ENCODE assay signal across 8 cellular contexts in the genomic region with DNA sequence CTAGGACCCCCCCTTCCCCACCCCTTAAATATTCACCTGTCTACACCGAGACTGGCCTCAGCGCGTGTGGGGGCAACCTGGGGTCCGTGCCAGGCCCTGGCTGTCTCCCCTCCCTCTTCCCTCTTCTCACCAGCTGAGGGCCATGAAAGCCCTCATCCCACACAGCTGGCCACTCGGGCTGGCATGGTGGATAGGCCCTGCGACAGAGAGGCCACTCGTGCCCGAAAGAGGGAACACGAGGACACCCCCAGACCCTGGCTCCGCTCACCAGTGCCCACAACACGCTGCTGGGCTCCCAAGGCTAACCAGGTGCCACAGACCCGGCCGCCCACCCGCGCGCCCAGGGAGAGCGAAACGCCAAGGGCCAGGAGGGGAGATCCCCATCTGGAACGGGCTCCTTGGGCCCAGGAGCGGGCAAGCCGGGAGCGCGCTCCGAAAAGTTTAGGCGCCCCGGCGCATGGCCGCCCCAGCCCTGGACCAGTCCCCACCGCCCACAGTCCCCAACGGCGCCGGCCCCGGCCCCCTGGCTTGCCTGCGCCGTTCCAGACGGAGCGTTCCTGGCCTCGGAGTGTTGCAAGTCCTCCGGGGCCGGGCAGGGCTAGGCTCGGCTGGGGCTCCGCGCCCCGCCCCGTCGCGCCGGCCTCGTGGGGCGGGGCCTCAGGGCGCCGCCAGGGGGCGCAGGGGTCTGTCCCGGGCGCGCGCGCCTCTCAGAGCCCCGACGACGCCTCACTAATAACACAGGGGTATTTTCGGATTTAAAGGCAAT. TPM values are rescaled to one million over a fixed set of nuclear protein-coding genes. Genes with fewer than 3 reads are reported as not detected.
A peak's percentile ranks its signal among the peaks of the same experiment; 100 is the strongest.
DNase-seq lines count a peak whose midpoint lies in the region; ATAC-seq and TF ChIP-seq lines count a peak whose summit lies in the region.

A gene with protein sequence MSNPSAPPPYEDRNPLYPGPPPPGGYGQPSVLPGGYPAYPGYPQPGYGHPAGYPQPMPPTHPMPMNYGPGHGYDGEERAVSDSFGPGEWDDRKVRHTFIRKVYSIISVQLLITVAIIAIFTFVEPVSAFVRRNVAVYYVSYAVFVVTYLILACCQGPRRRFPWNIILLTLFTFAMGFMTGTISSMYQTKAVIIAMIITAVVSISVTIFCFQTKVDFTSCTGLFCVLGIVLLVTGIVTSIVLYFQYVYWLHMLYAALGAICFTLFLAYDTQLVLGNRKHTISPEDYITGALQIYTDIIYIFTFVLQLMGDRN (minus strand): TSS at position 570 of the 766 bp plus-strand sequence. CDS start 10,362 bp downstream, outside the sequence.

- H3K36me3 ChIP-seq in SU-DHL-6 (ENCODE audit: low read length) (no peaks in the 10 kb centered on the region), adipocyte (ENCODE audit: control insufficient read depth, insufficient read depth, low read length, severe bottlenecking) (peaks cover 5% of the 10 kb centered on the region), heart right ventricle (no peaks in the 10 kb centered on the region), prostate gland (no peaks in the 10 kb centered on the region), urinary bladder (ENCODE audit: insufficient read depth) (no peaks in the 10 kb centered on the region)

- TF ChIP-seq CTCF in SU-DHL-6 (IDR thresholded peaks at IDR 0.05; ENCODE audit: insufficient read depth, low read length, poor library complexity, severe bottlenecking): peak; percentile 91
- TF ChIP-seq CTCF in heart right ventricle (IDR thresholded peaks at IDR 0.05): peak; percentile 76 to 99 (median 96)
- peak; percentile 89 to 97 (median 92) for TF ChIP-seq CTCF in prostate gland (IDR thresholded peaks at IDR 0.05)

- peak within 1 kb of the TSS; percentile 42 for H3K4me2 ChIP-seq in SU-DHL-6 (ENCODE audit: low read depth, low read length, poor library complexity, severe bottlenecking)

- peak; percentile 91 for TF ChIP-seq POLR2A in prostate gland (IDR thresholded peaks at IDR 0.05)

- peak within 1 kb of the TSS; percentile 10 for H3K4me3 ChIP-seq in SU-DHL-6 (ENCODE audit: insufficient read depth, low read length, poor library complexity, severe bottlenecking)
- peak within 1 kb of the TSS; percentile 97 for H3K4me3 ChIP-seq in adipocyte (ENCODE audit: low read length)
- peak within 1 kb of the TSS; percentile 71 to 99 (median 92) for H3K4me3 ChIP-seq in heart right ventricle
- H3K4me3 ChIP-seq in prostate gland: peak within 1 kb of the TSS; percentile 75 to 79
- H3K4me3 ChIP-seq in urinary bladder (ENCODE audit: low read depth, low read length): peak within 1 kb of the TSS; percentile 75

- ATAC-seq in GM19324 (IDR thresholded peaks at IDR 0.05; ENCODE audit: low FRiP score, unreplicated experiment) (peak; percentile 72), HG03442 (IDR thresholded peaks at IDR 0.05; ENCODE audit: unreplicated experiment) (peak; percentile 63), heart right ventricle (peak; percentile 83 to 96 (median 88))

- H3K9me3 ChIP-seq in SU-DHL-6 (ENCODE audit: insufficient read depth, low read length): no peaks in the 10 kb centered on the region
- no peaks in the 10 kb centered on the region for H3K9me3 ChIP-seq in adipocyte (ENCODE audit: control insufficient read depth, low read length)
- H3K9me3 ChIP-seq in heart right ventricle: no peaks in the 10 kb centered on the region
- H3K9me3 ChIP-seq in prostate gland: no peaks in the 10 kb centered on the region

- intact Hi-C loops in heart right ventricle (cut with DNase I) (loop anchor here in 6 of 10 donors (1.0 to 10.0 kb wide), 8 partner anchors 22 to 273 kb away; a partner anchor contains a TSS), prostate gland (cut with DNase I) (loop anchor here (2.0 to 10.0 kb wide), 3 partner anchors 105 to 365 kb away; a partner anchor contains a TSS)

- H3K4me1 ChIP-seq in adipocyte (ENCODE audit: control insufficient read depth, insufficient read depth, low read length) (peaks cover 45% of the 10 kb centered on the region), heart right ventricle (peaks cover 17 to 74% (median 50%) of the 10 kb centered on the region in 9 donors), prostate gland (replicated peaks) (peaks cover 34% of the 10 kb centered on the region), urinary bladder (ENCODE audit: insufficient read depth) (peaks cover 2% of the 10 kb centered on the region)

- H3K27me3 ChIP-seq in SU-DHL-6 (ENCODE audit: low read length): no peaks in the 10 kb centered on the region
- no peaks in the 10 kb centered on the region for H3K27me3 ChIP-seq in adipocyte (replicated peaks; ENCODE audit: control insufficient read depth, insufficient read depth, low read length)
- H3K27me3 ChIP-seq in heart right ventricle: no peaks in the 10 kb centered on the region
- no peaks in the 10 kb centered on the region for H3K27me3 ChIP-seq in prostate gland (replicated peaks; ENCODE audit: insufficient read depth)

- 1% methylated on average over 59 to 62 of the region's 62 CpGs for WGBS in heart right ventricle, 2 donors
- 10% methylated on average over 43 of the region's 62 CpGs for WGBS in prostate gland
- 1% methylated on average over 62 of the region's 62 CpGs for WGBS in urinary bladder

- H3F3A ChIP-seq in SU-DHL-6 (ENCODE audit: insufficient read depth): no peaks in the 10 kb centered on the region

- H3K79me2 ChIP-seq in SU-DHL-6 (ENCODE audit: insufficient read depth, low read length): no peaks in the 10 kb centered on the region

- no peaks in the 10 kb centered on the region for H4K20me1 ChIP-seq in SU-DHL-6 (ENCODE audit: low read depth, low read length)

- peak within 1 kb of the TSS; percentile 63 for H2AFZ ChIP-seq in SU-DHL-6 (ENCODE audit: low read depth, low read length, severe bottlenecking)

- no peaks in the 10 kb centered on the region for H3K9me2 ChIP-seq in SU-DHL-6 (replicated peaks; ENCODE audit: insufficient read depth, low read length)

- H3K9ac ChIP-seq in SU-DHL-6 (ENCODE audit: low read length) (no peak within 1 kb of the TSS), adipocyte (ENCODE audit: low read length) (peak within 1 kb of the TSS; percentile 99)

- no peak within 1 kb of the TSS for H3K27ac ChIP-seq in SU-DHL-6 (ENCODE audit: low read depth, low read length)
- peak within 1 kb of the TSS; percentile 95 to 100 (median 98) for H3K27ac ChIP-seq in heart right ventricle
- H3K27ac ChIP-seq in prostate gland: peak within 1 kb of the TSS; percentile 94 to 96
- peak within 1 kb of the TSS; percentile 99 for H3K27ac ChIP-seq in urinary bladder (ENCODE audit: low read depth)

- DNase-seq in C1 segment of cervical spinal cord (lab: John Stamatoyannopoulos, UW) (peak in 12 of 14 donors; percentile 41 to 82 (median 65)), adipocyte (ENCODE audit: low read depth) (peak; percentile 97), heart right ventricle (peak; percentile 74 to 85), prostate gland (ENCODE audit: low spot score) (no peak)

RNA-seq across cellular contexts. Expression of the gene that starts here (rescaled TPM):
- 100 to 1,000 TPM in 7 of 10 donors, 10 to 100 TPM in 3; 85.3 to 151 (median 110) TPM for total RNA-seq in heart right ventricle
- 100 to 1,000 TPM in 1 of 2 donors, 10 to 100 TPM in 1; 30.9 to 139 TPM for polyA plus RNA-seq in heart right ventricle
- 100 to 1,000 TPM; 139 to 193 TPM for total RNA-seq in prostate gland
- 127 TPM for total RNA-seq in urinary bladder
- 180 TPM for polyA plus RNA-seq in urinary bladder

Comparison
In these comparisons a context has a peak if more than half of its experiments do, and no peak if none do; other contexts are left out.
1. H3K4me3 ChIP-seq: peak in every context shown above with its lines; median percentile 97 in adipocyte; 92 in heart right ventricle; 77 in prostate gland; 75 in urinary bladder; 10 in SU-DHL-6.